Comparison of ENCODE assay signal across 1 cellular context in genomic region chr9:134431626-134432025, GRCh38.
TF ChIP-seq lines count a peak whose summit lies in the region.

No MANE protein-coding gene starts in this region.

TF ChIP-seq in IMR-90, 13 proteins besides CTCF, POLR2A, EP300 and RAD21 (continued from another document):
- TF ChIP-seq SMC3 (IDR thresholded peaks at IDR 0.05; ENCODE audit: low read depth, low read length) = no peak
- no peak for TF ChIP-seq FOS (IDR thresholded peaks at IDR 0.05; ENCODE audit: low read depth, low read length)
- TF ChIP-seq CHD1 (IDR thresholded peaks at IDR 0.05; ENCODE audit: low read depth, low read length) = no peak
- TF ChIP-seq MAZ (IDR thresholded peaks at IDR 0.05; ENCODE audit: borderline replicate concordance, low read depth, low read length) = no peak
- TF ChIP-seq, protein P1, sequence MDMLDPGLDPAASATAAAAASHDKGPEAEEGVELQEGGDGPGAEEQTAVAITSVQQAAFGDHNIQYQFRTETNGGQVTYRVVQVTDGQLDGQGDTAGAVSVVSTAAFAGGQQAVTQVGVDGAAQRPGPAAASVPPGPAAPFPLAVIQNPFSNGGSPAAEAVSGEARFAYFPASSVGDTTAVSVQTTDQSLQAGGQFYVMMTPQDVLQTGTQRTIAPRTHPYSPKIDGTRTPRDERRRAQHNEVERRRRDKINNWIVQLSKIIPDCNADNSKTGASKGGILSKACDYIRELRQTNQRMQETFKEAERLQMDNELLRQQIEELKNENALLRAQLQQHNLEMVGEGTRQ (IDR thresholded peaks at IDR 0.05; ENCODE audit: low read depth, low read length) = no peak
- TF ChIP-seq BHLHE40 (IDR thresholded peaks at IDR 0.05; ENCODE audit: low read depth, low read length) = no peak
- no peak for TF ChIP-seq NFE2L2 (IDR thresholded peaks at IDR 0.05; ENCODE audit: low read depth, low read length)
